ENCODE assay signal across 31 cellular contexts in the genomic region with DNA sequence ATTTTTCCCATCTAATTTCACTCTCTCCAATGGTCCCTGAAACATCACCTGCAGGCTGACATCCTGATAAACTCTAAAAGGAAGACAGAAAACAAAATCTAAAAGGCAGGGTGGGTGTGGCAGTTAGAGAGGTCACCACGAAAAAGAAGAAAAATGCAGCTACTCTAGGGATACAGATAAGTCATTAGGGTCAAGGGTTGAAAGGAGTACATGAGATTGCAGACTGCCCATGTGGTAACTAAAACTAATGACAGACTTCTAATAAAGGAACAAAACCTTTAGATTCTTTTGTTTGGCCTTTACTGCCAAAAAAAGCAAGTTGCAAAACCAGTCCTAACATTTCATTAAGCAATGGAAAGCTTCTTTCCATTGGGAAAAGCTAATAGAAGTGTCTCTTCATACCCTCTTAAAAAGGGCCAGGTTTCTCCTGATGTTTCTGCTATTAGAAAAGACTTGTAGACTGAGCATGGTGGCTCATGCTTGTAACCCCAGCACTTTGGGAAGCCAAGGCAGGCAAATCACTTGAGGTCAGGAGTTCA.
"Had no signal": no experiment of that assay in that cellular context is flagged by ENCODE, and none has a peak within 500 bp of the region (broad histone marks: within the 10 kb centered on the region; RNA-seq: fewer than 3 reads in every experiment).

No MANE protein-coding gene starts in this region.

- H3K4me3 ChIP-seq: esophagus muscularis mucosa, left lung, lung, mucosa of descending colon, skin epidermis, upper lobe of left lung, vagina had no signal

- FAIRE-seq: TTC549 had no signal

- H3K27me3 Mint-ChIP-seq: activated B cell treated with CpG ODN at 0.5 μM for 24 hours; activated CD8-positive, alpha-beta T cell treated with anti-CD3 and anti-CD28 coated beads for 36 hours; activated T-helper 17 cell treated with anti-CD3 and anti-CD28 coated beads, Interleukin-2, amount 50 U/mL, for 72 hours; stimulated activated naive CD8-positive, alpha-beta T cell treated with anti-CD3 and anti-CD28 coated beads, Interleukin-15, amount 100 ng/mL, for 72 hours had no signal

- H3K36me3 ChIP-seq: vagina had no signal

- DNase-seq: activated B cell treated with CpG ODN at 0.5 μM for 24 hours; activated CD4-positive, alpha-beta T cell treated with anti-CD3 and anti-CD28 coated beads, Interleukin-2, amount 50 U/mL, for 1 hour; activated CD8-positive, alpha-beta T cell treated with anti-CD3 and anti-CD28 coated beads for 36 hours; activated gamma-delta T cell treated with Interleukin-2 at 50 U/mL for 16 hours; activated naive CD4-positive, alpha-beta T cell treated with anti-CD3 and anti-CD28 coated beads, Interleukin-2, amount 50 U/mL, for 16 hours; activated T-cell treated with anti-CD3 and anti-CD28 coated beads, Interleukin-2, amount 50 U/mL, for 4 hours; amniotic stem cell; caudate nucleus; head of caudate nucleus; hippocampal formation; kidney glomerular epithelial cell; left lung; mesendoderm; mucosa of descending colon; posterior cingulate gyrus; right cardiac atrium; stimulated activated CD4-positive, alpha-beta T cell treated with anti-CD3 and anti-CD28 coated beads, Interleukin-12 subunit alpha, Interleukin-12 subunit beta, amount 100 ng/mL, for 4 hours; stimulated activated CD4-positive, alpha-beta T cell treated with anti-CD3 and anti-CD28 coated beads, Interleukin-4, amount 100 ng/mL, for 1 hour; stimulated activated naive CD8-positive, alpha-beta T cell treated with anti-CD3 and anti-CD28 coated beads, Interleukin-15, amount 100 ng/mL, for 72 hours; substantia nigra; SW 1271; T-helper 9 cell; upper lobe of left lung had no signal

- H3K4me1 Mint-ChIP-seq: activated B cell treated with CpG ODN at 0.5 μM for 24 hours; activated T-helper 17 cell treated with anti-CD3 and anti-CD28 coated beads, Interleukin-2, amount 50 U/mL, for 72 hours; stimulated activated naive CD8-positive, alpha-beta T cell treated with anti-CD3 and anti-CD28 coated beads, Interleukin-15, amount 100 ng/mL, for 72 hours had no signal

- H3K36me3 Mint-ChIP-seq: natural killer cell treated with Interleukin-12 subunit alpha and Interleukin-12 subunit beta and Interleukin-15 and Interleukin-18, amount 100 ng/mL, for 72 hours had no signal

- H3K27ac ChIP-seq: esophagus muscularis mucosa, left lung, skin epidermis, upper lobe of left lung, vagina had no signal

- H3K9me3 ChIP-seq: esophagus muscularis mucosa, left lung, mucosa of descending colon, upper lobe of left lung, vagina had no signal

- H3K9me3 Mint-ChIP-seq: activated B cell treated with CpG ODN at 0.5 μM for 24 hours; activated CD8-positive, alpha-beta T cell treated with anti-CD3 and anti-CD28 coated beads for 36 hours; activated T-cell treated with anti-CD3 and anti-CD28 coated beads, Interleukin-2, amount 50 U/mL, for 4 hours; activated T-helper 17 cell treated with anti-CD3 and anti-CD28 coated beads, Interleukin-2, amount 50 U/mL, for 72 hours; natural killer cell treated with Interleukin-12 subunit alpha and Interleukin-12 subunit beta and Interleukin-15 and Interleukin-18, amount 100 ng/mL, for 72 hours; stimulated activated naive CD8-positive, alpha-beta T cell treated with anti-CD3 and anti-CD28 coated beads, Interleukin-15, amount 100 ng/mL, for 72 hours; T-helper 1 cell treated with Interleukin-12 subunit alpha and Interleukin-12 subunit beta and Interleukin-4 antibody, amounts not matched to agents 30 μg/mL and 1 μg/mL, for 36 hours had no signal

- H3K4me3 Mint-ChIP-seq: activated B cell treated with CpG ODN at 0.5 μM for 24 hours; activated CD8-positive, alpha-beta T cell treated with anti-CD3 and anti-CD28 coated beads for 36 hours; activated T-cell treated with anti-CD3 and anti-CD28 coated beads, Interleukin-2, amount 50 U/mL, for 4 hours; activated T-helper 17 cell treated with anti-CD3 and anti-CD28 coated beads, Interleukin-2, amount 50 U/mL, for 72 hours; natural killer cell treated with Interleukin-12 subunit alpha and Interleukin-12 subunit beta and Interleukin-15 and Interleukin-18, amount 100 ng/mL, for 72 hours; stimulated activated naive CD8-positive, alpha-beta T cell treated with anti-CD3 and anti-CD28 coated beads, Interleukin-15, amount 100 ng/mL, for 72 hours; T-helper 1 cell treated with Interleukin-12 subunit alpha and Interleukin-12 subunit beta and Interleukin-4 antibody, amounts not matched to agents 30 μg/mL and 1 μg/mL, for 36 hours had no signal

- H3K27me3 ChIP-seq: esophagus muscularis mucosa, left lung, upper lobe of left lung, vagina had no signal

- H3K4me1 ChIP-seq: esophagus muscularis mucosa, vagina had no signal

- ATAC-seq: activated CD8-positive, alpha-beta T cell treated with anti-CD3 and anti-CD28 coated beads for 36 hours; activated T-cell treated with anti-CD3 and anti-CD28 coated beads, Interleukin-2, amount 50 U/mL, for 4 hours; activated T-helper 17 cell treated with anti-CD3 and anti-CD28 coated beads, Interleukin-2, amount 50 U/mL, for 72 hours; left lung; mucosa of descending colon; natural killer cell treated with Interleukin-12 subunit alpha and Interleukin-12 subunit beta and Interleukin-15 and Interleukin-18, amount 100 ng/mL, for 72 hours; stimulated activated naive CD8-positive, alpha-beta T cell treated with anti-CD3 and anti-CD28 coated beads, Interleukin-15, amount 100 ng/mL, for 72 hours had no signal

- H3K27ac Mint-ChIP-seq: activated B cell treated with CpG ODN at 0.5 μM for 24 hours; activated CD8-positive, alpha-beta T cell treated with anti-CD3 and anti-CD28 coated beads for 36 hours; activated T-helper 17 cell treated with anti-CD3 and anti-CD28 coated beads, Interleukin-2, amount 50 U/mL, for 72 hours; natural killer cell treated with Interleukin-12 subunit alpha and Interleukin-12 subunit beta and Interleukin-15 and Interleukin-18, amount 100 ng/mL, for 72 hours; stimulated activated naive CD8-positive, alpha-beta T cell treated with anti-CD3 and anti-CD28 coated beads, Interleukin-15, amount 100 ng/mL, for 72 hours; T-helper 1 cell treated with Interleukin-12 subunit alpha and Interleukin-12 subunit beta and Interleukin-4 antibody, amounts not matched to agents 30 μg/mL and 1 μg/mL, for 36 hours had no signal
